In genomic region chr12:128521981-128522380, GRCh38 we compare ENCODE assay signal across 35 cellular contexts.
DNase-seq lines count a peak whose midpoint lies in the region; ATAC-seq, FAIRE-seq and TF ChIP-seq lines count a peak whose summit lies in the region.
"Had no signal": no experiment of that assay in that cellular context is flagged by ENCODE, and none has a peak within 500 bp of the region (broad histone marks: within the 10 kb centered on the region; RNA-seq: fewer than 3 reads in every experiment).

No MANE protein-coding gene starts in this region.

- no peaks in the 10 kb centered on the region for H3K27me3 ChIP-seq in bronchial epithelial cell (ENCODE audit: control insufficient read depth, insufficient read depth, low read length)
- H3K27me3 ChIP-seq in CD8-positive, alpha-beta T cell (ENCODE audit: insufficient read depth, low read length): no peaks in the 10 kb centered on the region
- H3K27me3 ChIP-seq: BE2C; BLaER1; BLaER1 treated with 17β-estradiol and CSF1 and Interleukin-3, amounts not matched to agents 10 nM and 100 nM had no signal

- intact Hi-C loops in CD8-positive, alpha-beta T cell (cut with DNase I, micrococcal nuclease): no loop called here

- H3K4me3 Mint-ChIP-seq in osteocyte (ENCODE audit: unreplicated experiment): no peak overlapping the region
- no peak overlapping the region for H3K4me3 Mint-ChIP-seq in CD8-positive, alpha-beta T cell
- H3K4me3 Mint-ChIP-seq: B cell; CD14-positive monocyte; CD4-positive, alpha-beta memory T cell; CD4-positive, alpha-beta T cell; CD4-positive, CD25-positive, alpha-beta regulatory T cell; CD8-positive, alpha-beta memory T cell had no signal

- H3K27ac ChIP-seq in CD8-positive, alpha-beta T cell (ENCODE audit: low read depth, low read length): no peak overlapping the region
- H3K27ac ChIP-seq: 22Rv1, A549, BLaER1, C4-2B had no signal

- no peaks in the 10 kb centered on the region for H3K27me3 Mint-ChIP-seq in osteocyte (ENCODE audit: unreplicated experiment)
- H3K27me3 Mint-ChIP-seq in CD8-positive, alpha-beta T cell (ENCODE audit: low read depth): no peaks in the 10 kb centered on the region
- H3K27me3 Mint-ChIP-seq: B cell; CD4-positive, alpha-beta memory T cell; CD4-positive, CD25-positive, alpha-beta regulatory T cell had no signal

- CTCF ChIA-PET in CD8-positive, alpha-beta T cell (lab: Charles Lee): no interaction called here

- no peaks in the 10 kb centered on the region for H3K36me3 ChIP-seq in bronchial epithelial cell (ENCODE audit: control insufficient read depth, insufficient read depth, low read length)
- H3K36me3 ChIP-seq in CD8-positive, alpha-beta T cell (ENCODE audit: insufficient read depth, low read length): no peaks in the 10 kb centered on the region
- H3K36me3 ChIP-seq: BE2C; BLaER1; BLaER1 treated with 17β-estradiol and CSF1 and Interleukin-3, amounts not matched to agents 10 nM and 100 nM had no signal

- in situ Hi-C loops in G401 (cut with HindIII; ENCODE audit: low sequenced_read_pairs): no loop called here

- H3K36me3 Mint-ChIP-seq in osteocyte (ENCODE audit: unreplicated experiment): no peaks in the 10 kb centered on the region
- H3K36me3 Mint-ChIP-seq in CD8-positive, alpha-beta T cell: no peaks in the 10 kb centered on the region
- H3K36me3 Mint-ChIP-seq: CD14-positive monocyte; CD4-positive, alpha-beta memory T cell; CD4-positive, CD25-positive, alpha-beta regulatory T cell; CD8-positive, alpha-beta memory T cell had no signal

- DNase-seq in G401 (ENCODE audit: low spot score): peak; percentile 79
- DNase-seq in bronchial epithelial cell (ENCODE audit: low read depth): no peak
- DNase-seq in cerebellar cortex (ENCODE audit: low spot score): peak; percentile 74
- DNase-seq in cerebellum (ENCODE audit: low spot score): peak; percentile 60
- no peak for DNase-seq in osteocyte (ENCODE audit: extremely low spot score, unreplicated experiment)
- DNase-seq in NCI-H1105 treated with DMSO at 0.1 percent for 48 hours (lab: John Stamatoyannopoulos, UW): no peak
- DNase-seq in CD8-positive, alpha-beta T cell: no peak
- DNase-seq: 8988T; ACHN; AML-193; BE2C; Caco-2; Calu3; CD4-positive, alpha-beta memory T cell; CD4-positive, alpha-beta T cell; CD4-positive, CD25-positive, alpha-beta regulatory T cell; CD8-positive, alpha-beta memory T cell; COR-L47; DMS 273 treated with DMSO at 0.1 percent for 48 hours; DMS153; DMS53; DMS79; DMS79 treated with DMSO at 0.1 percent for 48 hours; DND-41; EL had no signal

- no peak overlapping the region for H3K4me3 ChIP-seq in bronchial epithelial cell (ENCODE audit: low read depth, low read length)
- no peak overlapping the region for H3K4me3 ChIP-seq in CD8-positive, alpha-beta T cell (ENCODE audit: low read depth, low read length)
- H3K4me3 ChIP-seq: A549; BLaER1; BLaER1 treated with 17β-estradiol and CSF1 and Interleukin-3, amounts not matched to agents 10 nM and 100 nM had no signal

- H3K9me3 Mint-ChIP-seq in osteocyte (ENCODE audit: unreplicated experiment): peaks cover 36% of the 10 kb centered on the region
- peaks cover 5% of the 10 kb centered on the region for H3K9me3 Mint-ChIP-seq in CD8-positive, alpha-beta T cell
- H3K9me3 Mint-ChIP-seq: CD8-positive, alpha-beta memory T cell had no signal

- POLR2A ChIA-PET in CD8-positive, alpha-beta T cell (lab: Charles Lee): interaction anchor here (0.5 kb wide), 1 partner anchor 303 kb away, joined by 3 read pairs; no protein-coding TSS in a partner anchor

- H3K4me1 Mint-ChIP-seq in osteocyte (ENCODE audit: unreplicated experiment): no peaks in the 10 kb centered on the region
- H3K4me1 Mint-ChIP-seq in CD8-positive, alpha-beta T cell (ENCODE audit: low read depth): no peaks in the 10 kb centered on the region
- H3K4me1 Mint-ChIP-seq: B cell; CD14-positive monocyte; CD4-positive, alpha-beta memory T cell; CD4-positive, CD25-positive, alpha-beta regulatory T cell; CD8-positive, alpha-beta memory T cell had no signal

- no peak for ATAC-seq in GM21381 (IDR thresholded peaks at IDR 0.05; ENCODE audit: unreplicated experiment)
- no peak for ATAC-seq in CD8-positive, alpha-beta T cell
- ATAC-seq: A549 had no signal

- TF ChIP-seq CTCF in bronchial epithelial cell (IDR thresholded peaks at IDR 0.05; ENCODE audit: insufficient read depth, low read length, severe bottlenecking): no peak
- no peak for TF ChIP-seq CTCF in osteocyte (IDR thresholded peaks at IDR 0.05)
- no peak for TF ChIP-seq CTCF in CD8-positive, alpha-beta T cell (IDR thresholded peaks at IDR 0.05)

- FAIRE-seq in bronchial epithelial cell (lab: Jason Lieb, UNC): peak; percentile 72
- FAIRE-seq: A204.1, A549, D721Med had no signal

- H3K9me3 ChIP-seq in CD8-positive, alpha-beta T cell (ENCODE audit: low read length): no peaks in the 10 kb centered on the region
- H3K9me3 ChIP-seq: A549, BE2C, BLaER1, Caco-2 had no signal

- H3K27ac Mint-ChIP-seq in osteocyte (ENCODE audit: unreplicated experiment): no peak overlapping the region
- H3K27ac Mint-ChIP-seq in CD8-positive, alpha-beta T cell: no peak overlapping the region
- H3K27ac Mint-ChIP-seq: B cell; CD4-positive, alpha-beta memory T cell; CD4-positive, alpha-beta T cell; CD4-positive, CD25-positive, alpha-beta regulatory T cell; CD8-positive, alpha-beta memory T cell had no signal

- H3K4me1 ChIP-seq in CD8-positive, alpha-beta T cell (ENCODE audit: insufficient read depth, low read length): no peaks in the 10 kb centered on the region
- H3K4me1 ChIP-seq: A549, BE2C, BLaER1, Caco-2 had no signal

Comparison
In these comparisons a context has a peak if more than half of its experiments do, and no peak if none do; other contexts are left out.
1. DNase-seq: peak in G401 (single experiment), cerebellar cortex (single experiment) and cerebellum (single experiment); none in bronchial epithelial cell (single experiment), osteocyte (single experiment), NCI-H1105 treated with DMSO at 0.1 percent for 48 hours (single experiment) and CD8-positive, alpha-beta T cell (0 of 7).